In genomic region chr12:108647199-108647935, GRCh38 we compare ENCODE assay signal across 14 cellular contexts. TPM values are rescaled to one million over a fixed set of nuclear protein-coding genes. Genes with fewer than 3 reads are reported as not detected.
A peak's percentile ranks its signal among the peaks of the same experiment; 100 is the strongest.
DNase-seq lines count a peak whose midpoint lies in the region; ATAC-seq, FAIRE-seq and TF ChIP-seq lines count a peak whose summit lies in the region.
"Had no signal": no experiment of that assay in that cellular context is flagged by ENCODE, and none has a peak within 500 bp of the region (broad histone marks: within the 10 kb centered on the region; RNA-seq: fewer than 3 reads in every experiment).

No MANE protein-coding gene starts in this region.

- H3K9ac ChIP-seq in GM12878 (ENCODE audit: control insufficient read depth, insufficient read depth, low read length), result no peak overlapping the region

- TF ChIP-seq RAD21 in A549 (conservative IDR thresholded peaks at IDR 0.05 in 1 of 2, IDR thresholded peaks at IDR 0.05 in 1 of 2), result no peak
- TF ChIP-seq RAD21 in GM12878 (IDR thresholded peaks at IDR 0.05; ENCODE audit: insufficient read depth, low read depth, low read length), result no peak

- H3K27me3 ChIP-seq in GM12878 (replicated peaks in 1 of 2; ENCODE audit: control insufficient read depth in 2 of 2, insufficient read depth in 2 of 2, low read length in 1 of 2), result no peaks in the 10 kb centered on the region
- H3K27me3 ChIP-seq: pancreas had no signal

- H3K36me3 ChIP-seq in GM12878 (ENCODE audit: control insufficient read depth in 2 of 2, insufficient read depth in 2 of 2, low read length in 1 of 2), result peaks cover 20 to 43% of the 10 kb centered on the region in 2 experiments
- H3K36me3 ChIP-seq: pancreas had no signal

- CTCF ChIA-PET in A549 (lab: Yijun Ruan, JAX) (interaction anchor here (0.7 to 4.1 kb wide), 8 partner anchors 10 to 303 kb away, joined by 3 to 26 read pairs (median 6); no protein-coding TSS in a partner anchor), GM12878 (lab: Yijun Ruan, JAX) (interaction anchor here (0.8 to 2.7 kb wide), 7 partner anchors 18 to 156 kb away, joined by 3 to 9 read pairs (median 3); no protein-coding TSS in a partner anchor)

- TF ChIP-seq EP300 in A549 (IDR thresholded peaks at IDR 0.05) (no peak), GM12878 (IDR thresholded peaks at IDR 0.05; ENCODE audit: borderline replicate concordance in 1 of 2, control insufficient read depth in 1 of 2, low read depth in 2 of 2, low read length in 2 of 2) (no peak)

- WGBS in A549 (ENCODE audit: missing lambda C conversion rate), result 87% methylated on average over 9 of the region's 9 CpGs
- WGBS in GM12878 (ENCODE audit: insufficient coverage, insufficient replicate concordance, low lambda C conversion rate, missing lambda C conversion rate), result 94% methylated on average over 9 of the region's 9 CpGs

- H3K4me3 ChIP-seq in A549 (no peak overlapping the region), GM12878 (no peak overlapping the region)
- H3K4me3 ChIP-seq: pancreas had no signal

- TF ChIP-seq POLR2A in A549 (IDR thresholded peaks at IDR 0.05; ENCODE audit: low read length) (no peak), GM12878 (IDR thresholded peaks at IDR 0.05; ENCODE audit: low read depth, low read length) (peak; percentile 10; the same call in 1 of the 2 replicates)

- ATAC-seq in A549 (peak in 1 of 2 experiments; percentile 23; a peak in 1 of 6 replicates), GM12878 (no peak), GM21825 (IDR thresholded peaks at IDR 0.05; ENCODE audit: unreplicated experiment) (no peak), GM21360 (IDR thresholded peaks at IDR 0.05; ENCODE audit: unreplicated experiment) (no peak)

- H3K4me2 ChIP-seq in A549, result no peak overlapping the region
- no peak overlapping the region for H3K4me2 ChIP-seq in GM12878 (ENCODE audit: control insufficient read depth, insufficient read depth)

- intact Hi-C loops in GM12878 (cut with micrococcal nuclease; ENCODE audit: unreplicated experiment), result no loop called here

- no peak for FAIRE-seq in A549 (lab: Jason Lieb, UNC)
- no peak for FAIRE-seq in GM12878 (lab: Jason Lieb, UNC)
- no peak for FAIRE-seq in urothelium cell line (lab: Jason Lieb, UNC)
- FAIRE-seq: GM18507, pancreas had no signal

- SMC1A ChIA-PET in GM12878 (lab: Charles Lee; ENCODE audit: uncharacterized antibody, unreplicated experiment), result interaction anchor here (0.6 to 3.3 kb wide), 7 partner anchors 8 to 161 kb away, joined by 3 to 20 read pairs (median 6); no protein-coding TSS in a partner anchor

- BruUV-seq in GM12878 (replicated peaks; lab: Mats Ljungman, UMichigan), result no TSS peak

- H2AFZ ChIP-seq in GM12878 (ENCODE audit: control insufficient read depth, low read depth, low read length), result no peak overlapping the region

- no peak for DNase-seq in A549 (ENCODE audit: low read depth in 1 of 2, low spot score in 1 of 2)
- DNase-seq in GM12878 (ENCODE audit: low read depth, low spot score), result no peak
- DNase-seq in midbrain (lab: John Stamatoyannopoulos, UW), result peak; percentile 16
- no peak for DNase-seq in urothelium cell line (ENCODE audit: low spot score)
- no peak for DNase-seq in NCI-H1092 (lab: John Stamatoyannopoulos, UW)
- DNase-seq: Caco-2; central memory CD4-positive, alpha-beta T cell; NCI-H2029 treated with DMSO at 0.1 percent for 48 hours; pancreas had no signal

- no peaks in the 10 kb centered on the region for H3K9me3 ChIP-seq in A549
- no peaks in the 10 kb centered on the region for H3K9me3 ChIP-seq in GM12878 (replicated peaks; ENCODE audit: control insufficient read depth, insufficient read depth, low read length)
- H3K9me3 ChIP-seq: Caco-2, pancreas had no signal

- POLR2A ChIA-PET in A549 (lab: Yijun Ruan, JAX), result no interaction called here
- POLR2A ChIA-PET in GM12878 (lab: Charles Lee), result interaction anchor here (0.6 kb wide), 2 partner anchors 63 to 211 kb away, joined by 3 to 4 read pairs; no protein-coding TSS in a partner anchor

- in situ Hi-C loops in GM12878 (cut with MboI), result no loop called here

- TF ChIP-seq CTCF in A549 (IDR thresholded peaks at IDR 0.05), result no peak
- 0 out of 3 replicates have a peak, but pooled peaks have one; percentile 9 for TF ChIP-seq CTCF in GM12872 (IDR thresholded peaks at IDR 0.05; ENCODE audit: insufficient read depth, low read depth, low read length)
- peak in 1 of 3 experiments; percentile 8; a peak in 1 of 6 replicates for TF ChIP-seq CTCF in GM12878 (IDR thresholded peaks at IDR 0.05 in 2 of 3, conservative IDR thresholded peaks at IDR 0.05 in 1 of 3; ENCODE audit: control insufficient read depth in 2 of 3, extremely low read depth in 1 of 3, insufficient read depth in 1 of 3, low read depth in 3 of 3, low read length in 3 of 3)

- no peaks in the 10 kb centered on the region for H3K79me2 ChIP-seq in GM12878 (ENCODE audit: control insufficient read depth, insufficient read depth, low read length)

- H3K27ac ChIP-seq in A549 (peak overlapping the region in 1 of 2 experiments; percentile 32; a peak in 1 of 6 replicates), GM12878 (ENCODE audit: control insufficient read depth, insufficient read depth) (no peak overlapping the region)
- H3K27ac ChIP-seq: HL-60, pancreas had no signal

- RAD21 ChIA-PET in GM12878 (lab: Charles Lee; ENCODE audit: unreplicated experiment), result interaction anchor here (0.6 to 2.0 kb wide), 2 partner anchors 17 to 189 kb away, joined by 3 to 6 read pairs; no protein-coding TSS in a partner anchor

- H4K20me1 ChIP-seq in GM12878 (ENCODE audit: control insufficient read depth, insufficient read depth), result no peaks in the 10 kb centered on the region

- H3K4me1 ChIP-seq in A549 (peaks cover 42% of the 10 kb centered on the region), GM12878 (ENCODE audit: control insufficient read depth, insufficient read depth, low read length) (peaks cover 1% of the 10 kb centered on the region; the same call in 1 of the 2 replicates)
- H3K4me1 ChIP-seq: Caco-2 had no signal

TF ChIP-seq in A549, 52 proteins besides CTCF, POLR2A, EP300 and RAD21:
- TF ChIP-seq HOXA7 (CRISPR knock-in tag; IDR thresholded peaks at IDR 0.05) (0 out of 2 replicates have a peak, but pooled peaks have one; percentile 17), NR3C1 (IDR thresholded peaks at IDR 0.05) (no peak)

TF ChIP-seq in GM12878, 131 proteins besides CTCF, POLR2A, EP300 and RAD21:
- TF ChIP-seq MEF2A (IDR thresholded peaks at IDR 0.05; ENCODE audit: insufficient read depth, low read depth, low read length), result no peak
- 0 out of 2 replicates have a peak, but pooled peaks have one; percentile 24 for TF ChIP-seq POLR2AphosphoS2 (IDR thresholded peaks at IDR 0.05; ENCODE audit: low read depth, low read length)

RNA-seq across cellular contexts. Expression of gene SELPLG, which starts 13.7 kb away (rescaled TPM):
- 0.17 and 0.24 TPM in 2 replicates for polyA plus RNA-seq in A549 (2011; rRNA removed)
- 0.30 and 0.49 TPM in 2 replicates for polyA plus RNA-seq in A549 (2012; cell fraction: cytosol; rRNA removed)
- polyA plus RNA-seq in A549 (2012; cell fraction: nucleus; rRNA removed), result 1.2 and 1.3 TPM in 2 replicates
- polyA plus RNA-seq in A549 (2017; fragmentation: RNase III; extraction: RNeasy Plus Mini Kit Qiagen cat#74134 plus additional on column Dnase treatment), result 0.43 to 0.67 TPM (median 0.65 TPM) in 3 replicates
- 0.19 TPM in 1 of 2 replicates, not detected in the other for polyA minus RNA-seq in A549 (2011; rRNA and poly(A)+ RNA removed)
- 102 and 112 TPM in 2 replicates for total RNA-seq in GM12878 (2013; cell fraction: nucleolus; rRNA removed)
- total RNA-seq in GM12878 (2014; rRNA removed), result 31.4 and 31.5 TPM in 2 replicates
- total RNA-seq in GM12878 (2014; rRNA removed; fragmentation: Illumina TruSeq; extraction: Trizol), result 15.2 and 17.0 TPM in 2 replicates
- total RNA-seq in GM12878 (2021), result 20.7 and 21.0 TPM in 2 replicates
- 24.8 TPM for polyA plus RNA-seq in GM12878 (2011; ENCODE audit: low read depth)
- polyA plus RNA-seq in GM12878 (2011; rRNA removed), result 10.6 and 24.1 TPM in 2 replicates
- 39.6 and 46.7 TPM in 2 replicates for polyA plus RNA-seq in GM12878 (2011; cell fraction: cytosol; rRNA removed)
- 17.9 and 23.7 TPM in 2 replicates for polyA plus RNA-seq in GM12878 (2011; cell fraction: nucleus; rRNA removed)
- polyA plus RNA-seq in GM12878 (2012), result 44.5 and 45.4 TPM in 2 replicates
- polyA plus RNA-seq in GM12878 (2014; fragmentation: Illumina TruSeq; extraction: Trizol), result 8.7 and 25.8 TPM in 2 replicates
- 1 to 10 TPM; 3.2 to 5.3 TPM for polyA plus RNA-seq in GM12878 (2014; fragmentation: Nextera tagmentation; extraction: Ambion mirVana)
- polyA plus RNA-seq in GM12878 (2014; rRNA removed), result 32.3 and 33.3 TPM in 2 replicates
- polyA plus RNA-seq in GM12878 (2016; fragmentation: Nextera tagmentation; extraction: Ambion mirVana), result 10 to 100 TPM; 23.6 to 29.5 TPM
- 19.2 and 29.2 TPM in 2 replicates for polyA minus RNA-seq in GM12878 (2011; rRNA and poly(A)+ RNA removed)
- 4.7 and 6.8 TPM in 2 replicates for polyA minus RNA-seq in GM12878 (2011; cell fraction: cytosol; rRNA and poly(A)+ RNA removed)
- 4.2 and 6.7 TPM in 2 replicates for polyA minus RNA-seq in GM12878 (2011; cell fraction: nucleus; rRNA and poly(A)+ RNA removed)

RNA-seq across cellular contexts. Expression of gene TMEM119, which starts 49.5 kb away (rescaled TPM):
- polyA plus RNA-seq in A549 (2011; rRNA removed) (not detected in 2 replicates), A549 (2017; fragmentation: RNase III; extraction: RNeasy Plus Mini Kit Qiagen cat#74134 plus additional on column Dnase treatment) (not detected in 3 replicates), GM12878 (2011; rRNA removed) (0.23 and 0.29 TPM in 2 replicates), GM12878 (2014; fragmentation: Illumina TruSeq; extraction: Trizol) (not detected in 2 replicates), GM12878 (2014; fragmentation: Nextera tagmentation; extraction: Ambion mirVana) (not detected), GM12878 (2014; rRNA removed) (0.08 TPM in 1 of 2 replicates, not detected in the other), GM12878 (2016; fragmentation: Nextera tagmentation; extraction: Ambion mirVana) (under 1 TPM; 0.15 to 0.19 TPM)
- not detected in 2 replicates for polyA plus RNA-seq in A549 (2012; cell fraction: cytosol; rRNA removed)
- not detected in 2 replicates for polyA plus RNA-seq in A549 (2012; cell fraction: nucleus; rRNA removed)
- not detected in 2 replicates for polyA minus RNA-seq in A549 (2011; rRNA and poly(A)+ RNA removed)
- total RNA-seq in GM12878 (2013; cell fraction: nucleolus; rRNA removed), result 0.27 TPM in 1 of 2 replicates, not detected in the other
- total RNA-seq in GM12878 (2014; rRNA removed) (0.05 and 0.11 TPM in 2 replicates), GM12878 (2014; rRNA removed; fragmentation: Illumina TruSeq; extraction: Trizol) (not detected in 2 replicates), GM12878 (2021) (0.44 TPM in 1 of 2 replicates, not detected in the other)
- 0.22 TPM for polyA plus RNA-seq in GM12878 (2011; ENCODE audit: low read depth)
- 0.19 and 0.35 TPM in 2 replicates for polyA plus RNA-seq in GM12878 (2011; cell fraction: cytosol; rRNA removed)
- polyA plus RNA-seq in GM12878 (2011; cell fraction: nucleus; rRNA removed), result 0.59 and 0.67 TPM in 2 replicates
- 0.12 and 0.53 TPM in 2 replicates for polyA plus RNA-seq in GM12878 (2012)
- 0.41 and 0.51 TPM in 2 replicates for polyA minus RNA-seq in GM12878 (2011; rRNA and poly(A)+ RNA removed)
- polyA minus RNA-seq in GM12878 (2011; cell fraction: cytosol; rRNA and poly(A)+ RNA removed), result not detected in 2 replicates
- polyA minus RNA-seq in GM12878 (2011; cell fraction: nucleus; rRNA and poly(A)+ RNA removed), result 0.12 and 0.48 TPM in 2 replicates
- total RNA-seq: Caco-2 had no signal

Comparison
In these comparisons a context has a peak if more than half of its experiments do, and no peak if none do; other contexts are left out.
1. Of the 24 proteins assayed by ChIP-seq in both GM12878 and A549: peak only in GM12878: POLR2A and POLR2AphosphoS2; only in A549: none; in both: none; in neither: 21; mixed calls (peak in some experiments, not most) for 1.